2 cellular contexts compared by ENCODE assay signal in the genomic region with DNA sequence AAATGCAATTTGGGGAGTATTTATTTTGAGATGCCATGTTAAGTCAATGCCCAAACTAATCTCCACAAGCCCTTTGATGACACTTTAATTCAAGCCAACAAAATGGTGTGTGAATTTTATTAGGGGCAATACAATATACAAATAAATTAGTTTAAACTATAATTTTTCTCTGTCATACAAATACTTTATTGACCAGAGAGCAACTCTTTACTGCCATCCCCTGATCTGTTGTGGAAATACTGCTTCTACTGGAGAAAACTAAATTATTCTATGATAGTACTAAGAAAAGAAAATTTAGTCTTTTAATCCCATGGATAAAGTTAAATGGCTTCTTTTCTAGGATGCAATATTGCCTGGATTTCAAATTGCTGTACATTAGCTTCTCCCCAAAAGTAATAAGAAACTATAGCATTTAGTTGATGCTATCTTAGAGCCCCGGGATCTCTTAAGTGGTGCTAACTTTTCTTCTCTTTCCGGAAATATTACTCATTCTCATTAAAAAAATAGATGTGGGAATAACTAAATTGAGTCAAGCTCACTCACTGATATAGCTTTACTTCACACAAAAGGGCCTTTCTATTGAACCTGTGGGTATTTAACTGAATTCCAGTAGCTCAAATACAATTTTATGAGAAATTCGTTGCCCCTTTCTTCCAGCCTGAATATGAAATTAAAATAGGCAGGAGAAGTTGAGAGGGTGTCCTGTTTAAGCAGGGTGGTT.
A peak's percentile ranks its signal among the peaks of the same experiment; 100 is the strongest.
TF ChIP-seq lines count a peak whose summit lies in the region.

No MANE protein-coding gene starts in this region.

TF ChIP-seq in A549, 52 proteins besides CTCF, POLR2A, EP300 and RAD21:
- TF ChIP-seq, protein P1, sequence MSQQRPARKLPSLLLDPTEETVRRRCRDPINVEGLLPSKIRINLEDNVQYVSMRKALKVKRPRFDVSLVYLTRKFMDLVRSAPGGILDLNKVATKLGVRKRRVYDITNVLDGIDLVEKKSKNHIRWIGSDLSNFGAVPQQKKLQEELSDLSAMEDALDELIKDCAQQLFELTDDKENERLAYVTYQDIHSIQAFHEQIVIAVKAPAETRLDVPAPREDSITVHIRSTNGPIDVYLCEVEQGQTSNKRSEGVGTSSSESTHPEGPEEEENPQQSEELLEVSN (IDR thresholded peaks at IDR 0.05; ENCODE audit: borderline replicate concordance, low read depth): no peak
- no peak for TF ChIP-seq EHMT2 (IDR thresholded peaks at IDR 0.05; ENCODE audit: low read depth)
- no peak for TF ChIP-seq KDM5A (IDR thresholded peaks at IDR 0.05)
- no peak for TF ChIP-seq CBX2 (IDR thresholded peaks at IDR 0.05; ENCODE audit: borderline replicate concordance, low read depth)
- TF ChIP-seq HDAC2 (IDR thresholded peaks at IDR 0.05): no peak
- TF ChIP-seq SMC3 (IDR thresholded peaks at IDR 0.05): peak; percentile 54
- no peak for TF ChIP-seq HOXB13 (CRISPR knock-in tag; IDR thresholded peaks at IDR 0.05; ENCODE audit: low read depth)
- no peak for TF ChIP-seq TFCP2L1 (CRISPR knock-in tag; IDR thresholded peaks at IDR 0.05)
- no peak for TF ChIP-seq NPAS2 (CRISPR knock-in tag; IDR thresholded peaks at IDR 0.05; ENCODE audit: borderline replicate concordance)

TF ChIP-seq in GM23338, 12 proteins besides CTCF, POLR2A, EP300 and RAD21 (continued from another document):
- TF ChIP-seq, protein P2, sequence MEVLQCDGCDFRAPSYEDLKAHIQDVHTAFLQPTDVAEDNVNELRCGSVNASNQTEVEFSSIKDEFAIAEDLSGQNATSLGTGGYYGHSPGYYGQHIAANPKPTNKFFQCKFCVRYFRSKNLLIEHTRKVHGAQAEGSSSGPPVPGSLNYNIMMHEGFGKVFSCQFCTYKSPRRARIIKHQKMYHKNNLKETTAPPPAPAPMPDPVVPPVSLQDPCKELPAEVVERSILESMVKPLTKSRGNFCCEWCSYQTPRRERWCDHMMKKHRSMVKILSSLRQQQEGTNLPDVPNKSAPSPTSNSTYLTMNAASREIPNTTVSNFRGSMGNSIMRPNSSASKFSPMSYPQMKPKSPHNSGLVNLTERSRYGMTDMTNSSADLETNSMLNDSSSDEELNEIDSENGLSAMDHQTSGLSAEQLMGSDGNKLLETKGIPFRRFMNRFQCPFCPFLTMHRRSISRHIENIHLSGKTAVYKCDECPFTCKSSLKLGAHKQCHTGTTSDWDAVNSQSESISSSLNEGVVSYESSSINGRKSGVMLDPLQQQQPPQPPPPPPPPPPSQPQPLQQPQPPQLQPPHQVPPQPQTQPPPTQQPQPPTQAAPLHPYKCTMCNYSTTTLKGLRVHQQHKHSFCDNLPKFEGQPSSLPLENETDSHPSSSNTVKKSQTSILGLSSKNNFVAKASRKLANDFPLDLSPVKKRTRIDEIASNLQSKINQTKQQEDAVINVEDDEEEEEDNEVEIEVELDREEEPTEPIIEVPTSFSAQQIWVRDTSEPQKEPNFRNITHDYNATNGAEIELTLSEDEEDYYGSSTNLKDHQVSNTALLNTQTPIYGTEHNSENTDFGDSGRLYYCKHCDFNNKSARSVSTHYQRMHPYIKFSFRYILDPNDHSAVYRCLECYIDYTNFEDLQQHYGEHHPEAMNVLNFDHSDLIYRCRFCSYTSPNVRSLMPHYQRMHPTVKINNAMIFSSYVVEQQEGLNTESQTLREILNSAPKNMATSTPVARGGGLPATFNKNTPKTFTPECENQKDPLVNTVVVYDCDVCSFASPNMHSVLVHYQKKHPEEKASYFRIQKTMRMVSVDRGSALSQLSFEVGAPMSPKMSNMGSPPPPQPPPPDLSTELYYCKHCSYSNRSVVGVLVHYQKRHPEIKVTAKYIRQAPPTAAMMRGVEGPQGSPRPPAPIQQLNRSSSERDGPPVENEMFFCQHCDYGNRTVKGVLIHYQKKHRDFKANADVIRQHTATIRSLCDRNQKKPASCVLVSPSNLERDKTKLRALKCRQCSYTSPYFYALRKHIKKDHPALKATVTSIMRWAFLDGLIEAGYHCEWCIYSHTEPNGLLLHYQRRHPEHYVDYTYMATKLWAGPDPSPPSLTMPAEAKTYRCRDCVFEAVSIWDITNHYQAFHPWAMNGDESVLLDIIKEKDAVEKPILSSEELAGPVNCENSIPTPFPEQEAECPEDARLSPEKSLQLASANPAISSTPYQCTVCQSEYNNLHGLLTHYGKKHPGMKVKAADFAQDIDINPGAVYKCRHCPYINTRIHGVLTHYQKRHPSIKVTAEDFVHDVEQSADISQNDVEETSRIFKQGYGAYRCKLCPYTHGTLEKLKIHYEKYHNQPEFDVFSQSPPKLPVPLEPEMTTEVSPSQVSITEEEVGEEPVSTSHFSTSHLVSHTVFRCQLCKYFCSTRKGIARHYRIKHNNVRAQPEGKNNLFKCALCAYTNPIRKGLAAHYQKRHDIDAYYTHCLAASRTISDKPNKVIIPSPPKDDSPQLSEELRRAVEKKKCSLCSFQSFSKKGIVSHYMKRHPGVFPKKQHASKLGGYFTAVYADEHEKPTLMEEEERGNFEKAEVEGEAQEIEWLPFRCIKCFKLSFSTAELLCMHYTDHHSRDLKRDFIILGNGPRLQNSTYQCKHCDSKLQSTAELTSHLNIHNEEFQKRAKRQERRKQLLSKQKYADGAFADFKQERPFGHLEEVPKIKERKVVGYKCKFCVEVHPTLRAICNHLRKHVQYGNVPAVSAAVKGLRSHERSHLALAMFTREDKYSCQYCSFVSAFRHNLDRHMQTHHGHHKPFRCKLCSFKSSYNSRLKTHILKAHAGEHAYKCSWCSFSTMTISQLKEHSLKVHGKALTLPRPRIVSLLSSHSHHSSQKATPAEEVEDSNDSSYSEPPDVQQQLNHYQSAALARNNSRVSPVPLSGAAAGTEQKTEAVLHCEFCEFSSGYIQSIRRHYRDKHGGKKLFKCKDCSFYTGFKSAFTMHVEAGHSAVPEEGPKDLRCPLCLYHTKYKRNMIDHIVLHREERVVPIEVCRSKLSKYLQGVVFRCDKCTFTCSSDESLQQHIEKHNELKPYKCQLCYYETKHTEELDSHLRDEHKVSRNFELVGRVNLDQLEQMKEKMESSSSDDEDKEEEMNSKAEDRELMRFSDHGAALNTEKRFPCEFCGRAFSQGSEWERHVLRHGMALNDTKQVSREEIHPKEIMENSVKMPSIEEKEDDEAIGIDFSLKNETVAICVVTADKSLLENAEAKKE (CRISPR knock-in tag; IDR thresholded peaks at IDR 0.05): no peak
- TF ChIP-seq, protein P3, sequence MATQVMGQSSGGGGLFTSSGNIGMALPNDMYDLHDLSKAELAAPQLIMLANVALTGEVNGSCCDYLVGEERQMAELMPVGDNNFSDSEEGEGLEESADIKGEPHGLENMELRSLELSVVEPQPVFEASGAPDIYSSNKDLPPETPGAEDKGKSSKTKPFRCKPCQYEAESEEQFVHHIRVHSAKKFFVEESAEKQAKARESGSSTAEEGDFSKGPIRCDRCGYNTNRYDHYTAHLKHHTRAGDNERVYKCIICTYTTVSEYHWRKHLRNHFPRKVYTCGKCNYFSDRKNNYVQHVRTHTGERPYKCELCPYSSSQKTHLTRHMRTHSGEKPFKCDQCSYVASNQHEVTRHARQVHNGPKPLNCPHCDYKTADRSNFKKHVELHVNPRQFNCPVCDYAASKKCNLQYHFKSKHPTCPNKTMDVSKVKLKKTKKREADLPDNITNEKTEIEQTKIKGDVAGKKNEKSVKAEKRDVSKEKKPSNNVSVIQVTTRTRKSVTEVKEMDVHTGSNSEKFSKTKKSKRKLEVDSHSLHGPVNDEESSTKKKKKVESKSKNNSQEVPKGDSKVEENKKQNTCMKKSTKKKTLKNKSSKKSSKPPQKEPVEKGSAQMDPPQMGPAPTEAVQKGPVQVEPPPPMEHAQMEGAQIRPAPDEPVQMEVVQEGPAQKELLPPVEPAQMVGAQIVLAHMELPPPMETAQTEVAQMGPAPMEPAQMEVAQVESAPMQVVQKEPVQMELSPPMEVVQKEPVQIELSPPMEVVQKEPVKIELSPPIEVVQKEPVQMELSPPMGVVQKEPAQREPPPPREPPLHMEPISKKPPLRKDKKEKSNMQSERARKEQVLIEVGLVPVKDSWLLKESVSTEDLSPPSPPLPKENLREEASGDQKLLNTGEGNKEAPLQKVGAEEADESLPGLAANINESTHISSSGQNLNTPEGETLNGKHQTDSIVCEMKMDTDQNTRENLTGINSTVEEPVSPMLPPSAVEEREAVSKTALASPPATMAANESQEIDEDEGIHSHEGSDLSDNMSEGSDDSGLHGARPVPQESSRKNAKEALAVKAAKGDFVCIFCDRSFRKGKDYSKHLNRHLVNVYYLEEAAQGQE (IDR thresholded peaks at IDR 0.05; ENCODE audit: unreplicated experiment): no peak
- TF ChIP-seq ZNF114 (CRISPR knock-in tag; IDR thresholded peaks at IDR 0.05): no peak
- no peak for TF ChIP-seq NANOG (IDR thresholded peaks at IDR 0.05; ENCODE audit: borderline replicate concordance)
- TF ChIP-seq POLR2AphosphoS5 (IDR thresholded peaks at IDR 0.05; ENCODE audit: low read depth): no peak
- no peak for TF ChIP-seq EZH2phosphoT487 (IDR thresholded peaks at IDR 0.05; ENCODE audit: unreplicated experiment)
- TF ChIP-seq STAT1 (IDR thresholded peaks at IDR 0.05; ENCODE audit: unreplicated experiment): no peak
- TF ChIP-seq ZNF331 (CRISPR knock-in tag; IDR thresholded peaks at IDR 0.05; ENCODE audit: low read depth): no peak
- TF ChIP-seq, protein P4, sequence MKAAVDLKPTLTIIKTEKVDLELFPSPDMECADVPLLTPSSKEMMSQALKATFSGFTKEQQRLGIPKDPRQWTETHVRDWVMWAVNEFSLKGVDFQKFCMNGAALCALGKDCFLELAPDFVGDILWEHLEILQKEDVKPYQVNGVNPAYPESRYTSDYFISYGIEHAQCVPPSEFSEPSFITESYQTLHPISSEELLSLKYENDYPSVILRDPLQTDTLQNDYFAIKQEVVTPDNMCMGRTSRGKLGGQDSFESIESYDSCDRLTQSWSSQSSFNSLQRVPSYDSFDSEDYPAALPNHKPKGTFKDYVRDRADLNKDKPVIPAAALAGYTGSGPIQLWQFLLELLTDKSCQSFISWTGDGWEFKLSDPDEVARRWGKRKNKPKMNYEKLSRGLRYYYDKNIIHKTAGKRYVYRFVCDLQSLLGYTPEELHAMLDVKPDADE (IDR thresholded peaks at IDR 0.05): no peak
- TF ChIP-seq JUNB (IDR thresholded peaks at IDR 0.05; ENCODE audit: unreplicated experiment): no peak
